9 cellular contexts compared by ENCODE assay signal in the genomic region with DNA sequence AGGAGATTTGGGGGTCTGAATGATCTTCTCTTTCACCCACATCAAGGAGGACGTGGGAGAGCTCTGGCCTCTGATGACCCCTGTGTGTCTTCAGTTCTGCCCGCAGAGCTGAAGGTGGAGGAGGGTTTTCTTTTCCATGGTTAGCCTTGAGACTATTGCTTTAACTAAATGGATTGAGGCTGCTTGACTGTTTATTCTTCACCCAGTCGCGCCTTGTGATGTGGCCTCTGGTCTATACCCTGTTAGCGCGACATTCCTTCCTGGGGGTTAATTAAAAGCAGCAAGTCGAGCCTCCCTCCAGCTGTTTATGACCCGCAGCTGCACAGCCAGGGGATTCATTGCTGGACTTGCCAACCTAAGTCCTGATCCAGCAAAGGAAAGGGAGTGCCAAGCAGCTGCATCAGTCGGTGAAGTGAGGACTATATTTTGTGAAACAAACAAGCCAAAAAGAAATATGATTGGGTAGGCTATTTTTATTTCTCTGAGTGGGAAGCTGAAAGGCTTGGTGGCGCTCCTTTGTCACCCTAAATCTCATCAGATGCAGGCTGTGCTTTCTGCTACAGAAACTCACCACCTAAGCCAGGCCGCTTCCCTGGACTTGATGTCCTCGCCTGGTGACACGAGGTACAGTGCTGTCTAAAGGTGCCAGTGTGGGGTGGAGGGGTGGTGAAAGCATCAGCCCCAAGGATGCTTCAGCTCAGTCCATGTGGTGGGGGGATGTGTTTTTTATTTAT. TPM values are rescaled to one million over a fixed set of nuclear protein-coding genes. Genes with fewer than 3 reads are reported as not detected.
DNase-seq lines count a peak whose midpoint lies in the region; ATAC-seq and TF ChIP-seq lines count a peak whose summit lies in the region.
"Had no signal": no experiment of that assay in that cellular context is flagged by ENCODE, and none has a peak within 500 bp of the region (broad histone marks: within the 10 kb centered on the region; RNA-seq: fewer than 3 reads in every experiment).

No MANE protein-coding gene starts in this region.

- no peaks in the 10 kb centered on the region for H3K36me3 Mint-ChIP-seq in CD4-positive, alpha-beta memory T cell

- intact Hi-C loops in CD4-positive, alpha-beta memory T cell (cut with micrococcal nuclease), result no loop called here

- H3K27ac Mint-ChIP-seq in CD4-positive, alpha-beta memory T cell, result peak overlapping the region in 6 of 7 donors; percentile 15 to 93 (median 64)

- H3K27me3 Mint-ChIP-seq in CD4-positive, alpha-beta memory T cell, result no peaks in the 10 kb centered on the region

- no peak overlapping the region for H3K9ac ChIP-seq in parathyroid adenoma

- no peak overlapping the region for H2AFZ ChIP-seq in parathyroid adenoma

- H3K9me3 Mint-ChIP-seq in CD4-positive, alpha-beta memory T cell, result peaks cover 0 to 2% (median 0%) of the 10 kb centered on the region in 8 donors

- CTCF ChIA-PET in CD4-positive, alpha-beta memory T cell (lab: Charles Lee; ENCODE audit: partially characterized antibody), result interaction anchor here (1.2 to 2.8 kb wide), 5 partner anchors 11 to 52 kb away, joined by 4 to 11 read pairs (median 5); partner anchors contain the start of gene SEC14L1
- CTCF ChIA-PET in RWPE1 (lab: Yijun Ruan, JAX), result no interaction called here

- no peaks in the 10 kb centered on the region for H3K36me3 ChIP-seq in CD4-positive, alpha-beta memory T cell (ENCODE audit: insufficient read depth, low read length)
- no peaks in the 10 kb centered on the region for H3K36me3 ChIP-seq in parathyroid adenoma (ENCODE audit: control insufficient read depth, insufficient read depth, low read length)

- no peak overlapping the region for H3K4me3 ChIP-seq in CD4-positive, alpha-beta memory T cell (ENCODE audit: low read length in 2 of 2)
- no peak overlapping the region for H3K4me3 ChIP-seq in parathyroid adenoma (ENCODE audit: low read depth, low read length)

- no peak for DNase-seq in CD4-positive, alpha-beta memory T cell
- DNase-seq in RWPE1 (ENCODE audit: low spot score) (no peak), fibroblast of gingiva (ENCODE audit: low read depth) (peak; percentile 74), epidermal melanocyte (ENCODE audit: insufficient read length, low spot score) (no peak), HPDE6-E6E7 (ENCODE audit: extremely low spot score) (no peak), kidney glomerular epithelial cell (lab: John Stamatoyannopoulos, UW) (no peak)
- DNase-seq: NCI-H2029 treated with DMSO at 0.1 percent for 48 hours had no signal

- H3K4me1 ChIP-seq in CD4-positive, alpha-beta memory T cell (ENCODE audit: insufficient read depth, low read length), result peaks cover 16% of the 10 kb centered on the region
- H3K4me1 ChIP-seq in parathyroid adenoma, result peaks cover 4% of the 10 kb centered on the region

- POLR2A ChIA-PET in CD4-positive, alpha-beta memory T cell (lab: Charles Lee; ENCODE audit: partially characterized antibody), result interaction anchor here (3.5 kb wide), 1 partner anchor 11 kb away, joined by 45 read pairs; the partner anchor contains the start of gene SEC14L1
- POLR2A ChIA-PET in RWPE1 (lab: Yijun Ruan, JAX; ENCODE audit: low non-redundant PET), result no interaction called here

- no peak for ATAC-seq in HG03280 (IDR thresholded peaks at IDR 0.05; ENCODE audit: unreplicated experiment)

- no peak overlapping the region for H3K4me3 Mint-ChIP-seq in CD4-positive, alpha-beta memory T cell

- no peaks in the 10 kb centered on the region for H3K79me2 ChIP-seq in parathyroid adenoma

- H3K27ac ChIP-seq in CD4-positive, alpha-beta memory T cell (ENCODE audit: low read depth, low read length), result no peak overlapping the region
- H3K27ac ChIP-seq in RWPE1, result peak overlapping the region; percentile 99
- H3K27ac ChIP-seq in parathyroid adenoma, result peak overlapping the region; percentile 81

- TF ChIP-seq CTCF in RWPE1 (conservative IDR thresholded peaks at IDR 0.05; ENCODE audit: low read depth) (no peak), parathyroid adenoma (IDR thresholded peaks at IDR 0.05) (no peak)

- no peaks in the 10 kb centered on the region for H3K27me3 ChIP-seq in CD4-positive, alpha-beta memory T cell (ENCODE audit: insufficient read depth, low read length)
- H3K27me3 ChIP-seq in parathyroid adenoma (ENCODE audit: control insufficient read depth, insufficient read depth, low read length), result no peaks in the 10 kb centered on the region

- H3K9me3 ChIP-seq in CD4-positive, alpha-beta memory T cell (ENCODE audit: control insufficient read depth in 1 of 2, low read length in 2 of 2), result no peaks in the 10 kb centered on the region
- H3K9me3 ChIP-seq in parathyroid adenoma (ENCODE audit: control insufficient read depth, low read length), result no peaks in the 10 kb centered on the region

- H3K4me2 ChIP-seq in parathyroid adenoma (ENCODE audit: low read length), result no peak overlapping the region

- peaks cover 8 to 27% (median 16%) of the 10 kb centered on the region in 4 donors for H3K4me1 Mint-ChIP-seq in CD4-positive, alpha-beta memory T cell

RNA-seq across cellular contexts. Expression of gene SEC14L1, which starts 11.0 kb away (rescaled TPM):
- total RNA-seq in CD4-positive, alpha-beta memory T cell, result 10 to 100 TPM; 35.0 to 35.5 TPM
- 10 to 100 TPM in 1 of 2 donors, 1 to 10 TPM in 1; 8.9 to 16.8 TPM for polyA plus RNA-seq in CD4-positive, alpha-beta memory T cell
